Comparison of ENCODE assay signal across 9 cellular contexts in the genomic region with DNA sequence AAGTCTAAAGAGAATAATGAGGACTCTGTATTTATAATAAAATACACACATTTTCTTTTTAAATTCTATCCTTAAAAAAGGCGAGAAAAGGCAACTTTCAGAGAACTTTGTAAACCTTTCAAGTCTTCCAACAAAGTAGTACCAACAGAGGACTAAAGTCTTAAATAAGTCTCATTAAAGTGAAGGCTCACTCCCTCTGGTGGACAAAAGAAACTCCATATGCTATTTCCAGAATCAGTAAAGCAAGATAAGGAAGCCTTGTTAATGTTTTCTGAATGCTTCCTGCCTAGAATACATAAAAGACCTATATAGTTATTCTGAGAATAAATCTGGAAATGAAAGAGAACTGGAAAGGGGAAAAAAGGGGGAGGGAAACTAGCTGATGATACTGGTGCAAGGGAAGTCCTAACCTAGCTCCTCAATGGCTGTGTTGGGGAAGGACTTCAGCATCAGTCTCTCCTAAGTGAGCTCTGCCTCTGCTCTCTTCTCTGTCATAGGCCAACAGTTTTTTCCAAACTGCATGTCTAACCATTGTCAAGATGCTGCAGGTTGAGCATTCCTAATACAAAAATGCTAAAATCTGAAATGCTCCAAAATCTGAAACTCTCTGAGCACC. TPM values are rescaled to one million over a fixed set of nuclear protein-coding genes. Genes with fewer than 3 reads are reported as not detected.
DNase-seq lines count a peak whose midpoint lies in the region; ATAC-seq and TF ChIP-seq lines count a peak whose summit lies in the region.
"Had no signal": no experiment of that assay in that cellular context is flagged by ENCODE, and none has a peak within 500 bp of the region (broad histone marks: within the 10 kb centered on the region; RNA-seq: fewer than 3 reads in every experiment).

No MANE protein-coding gene starts in this region.

- H3K4me3 ChIP-seq in ascending aorta, result no peak overlapping the region
- H3K4me3 ChIP-seq: SJSA1 had no signal

- DNase-seq in CMK (ENCODE audit: low read depth), result peak; percentile 61
- DNase-seq in NCI-H774 (lab: John Stamatoyannopoulos, UW), result peak; percentile 15
- no peak for DNase-seq in ascending aorta (ENCODE audit: low spot score in 2 of 2)
- DNase-seq in iris pigment epithelial cell (ENCODE audit: low read depth), result peak; percentile 78
- peak; percentile 92 for DNase-seq in superior temporal gyrus (ENCODE audit: extremely low spot score)
- no peak for DNase-seq in omental fat pad (ENCODE audit: low spot score)

- peak; percentile 68 for ATAC-seq in GM18907 (IDR thresholded peaks at IDR 0.05; ENCODE audit: unreplicated experiment)
- peak; percentile 64 for ATAC-seq in HG03432 (IDR thresholded peaks at IDR 0.05; ENCODE audit: unreplicated experiment)
- ATAC-seq in omental fat pad (ENCODE audit: low FRiP score), result no peak

- H3K9me3 ChIP-seq in ascending aorta, result no peaks in the 10 kb centered on the region
- H3K9me3 ChIP-seq: SJSA1 had no signal

- H3K27ac ChIP-seq in ascending aorta, result no peak overlapping the region
- H3K27ac ChIP-seq: SJSA1 had no signal

- H3K27me3 ChIP-seq in ascending aorta, result no peaks in the 10 kb centered on the region
- H3K27me3 ChIP-seq: SJSA1 had no signal

- intact Hi-C loops in ascending aorta (cut with DNase I), result no loop called here

- H3K36me3 ChIP-seq in ascending aorta, result no peaks in the 10 kb centered on the region

- H3K4me1 ChIP-seq in ascending aorta, result peaks cover 0 to 13% of the 10 kb centered on the region in 2 donors
- H3K4me1 ChIP-seq: SJSA1 had no signal

- TF ChIP-seq CTCF in ascending aorta (IDR thresholded peaks at IDR 0.05), result peak; percentile 8 to 57 (median 37)
- no peak for TF ChIP-seq CTCF in omental fat pad (IDR thresholded peaks at IDR 0.05)

RNA-seq across cellular contexts. Expression of a gene that starts 7.2 kb away (rescaled TPM):
- total RNA-seq in ascending aorta (36.5 TPM), omental fat pad (10 to 100 TPM in 3 of 4 donors, 1 to 10 TPM in 1; 9.8 to 34.5 (median 18.4) TPM)

Comparison
In these comparisons a context has a peak if more than half of its experiments do, and no peak if none do; other contexts are left out.
1. DNase-seq: peak in CMK (single experiment), NCI-H774 (single experiment), iris pigment epithelial cell (single experiment) and superior temporal gyrus (single experiment); none in ascending aorta (0 of 2) and omental fat pad (single experiment).
2. CTCF ChIP-seq: peak in ascending aorta (3 of 3); none in omental fat pad (0 of 3).